Comparison of ENCODE assay signal across 14 cellular contexts in genomic region chr10:48209246-48209645, GRCh38.
A peak's percentile ranks its signal among the peaks of the same experiment; 100 is the strongest.
DNase-seq lines count a peak whose midpoint lies in the region; ATAC-seq and TF ChIP-seq lines count a peak whose summit lies in the region.
"Had no signal": no experiment of that assay in that cellular context is flagged by ENCODE, and none has a peak within 500 bp of the region (broad histone marks: within the 10 kb centered on the region; RNA-seq: fewer than 3 reads in every experiment).

No MANE protein-coding gene starts in this region.

- no TSS peak for BruUV-seq in Caco-2 (replicated peaks; lab: Mats Ljungman, UMichigan)

- no peaks in the 10 kb centered on the region for H3K9me3 ChIP-seq in Caco-2
- H3K9me3 ChIP-seq: SJCRH30 had no signal

- H3K36me3 Mint-ChIP-seq in Caco-2 (ENCODE audit: insufficient read depth, unreplicated experiment) = peaks cover 5% of the 10 kb centered on the region

- ATAC-seq in stimulated activated naive CD8-positive, alpha-beta T cell treated with anti-CD3 and anti-CD28 coated beads, Interleukin-15, Interleukin-2, amounts not matched to agents 100 U/mL and 50 U/mL, for 24 hours = no peak

- peak; percentile 33 for DNase-seq in EL
- peak; percentile 64 for DNase-seq in RPMI7951 (ENCODE audit: low read depth)
- peak; percentile 4 to 17 for DNase-seq in cardiac fibroblast (ENCODE audit: low read depth in 2 of 2)
- DNase-seq in kidney tubule cell (ENCODE audit: low spot score) = peak; percentile 45
- DNase-seq in Caco-2 = no peak
- DNase-seq in NCI-H748 (lab: John Stamatoyannopoulos, UW; ENCODE audit: unreplicated experiment) = no peak
- no peak for DNase-seq in stimulated activated naive CD8-positive, alpha-beta T cell treated with anti-CD3 and anti-CD28 coated beads, Interleukin-15, Interleukin-2, amounts not matched to agents 100 U/mL and 50 U/mL, for 24 hours
- no peak for DNase-seq in GM20000 (ENCODE audit: low spot score)
- DNase-seq: C1 segment of cervical spinal cord, MM.1S, NCI-H1092 treated with DMSO at 0.1 percent for 48 hours, NCI-H2081 treated with DMSO at 0.1 percent for 48 hours, NCI-H510A treated with DMSO at 0.1 percent for 48 hours, SJCRH30 had no signal

- peaks cover 16% of the 10 kb centered on the region for H3K27me3 Mint-ChIP-seq in Caco-2 (ENCODE audit: insufficient read depth, unreplicated experiment)

- H3K4me1 ChIP-seq in Caco-2 = no peaks in the 10 kb centered on the region
- H3K4me1 ChIP-seq: SJCRH30 had no signal

- no peak overlapping the region for H3K4me3 Mint-ChIP-seq in Caco-2 (ENCODE audit: unreplicated experiment)

- no peak overlapping the region for H3K27ac Mint-ChIP-seq in Caco-2 (ENCODE audit: unreplicated experiment)

- CTCF ChIA-PET in Caco-2 (lab: Charles Lee) = no interaction called here

- H3K27me3 ChIP-seq in Caco-2 (replicated peaks; ENCODE audit: control insufficient read depth, insufficient read depth, low read length) = peaks cover 2% of the 10 kb centered on the region; the same call in 1 of the 2 replicates
- H3K27me3 ChIP-seq: SJCRH30 had no signal

- intact Hi-C loops in Caco-2 (cut with micrococcal nuclease; ENCODE audit: unreplicated experiment) = no loop called here

- TF ChIP-seq CTCF in cardiac fibroblast (IDR thresholded peaks at IDR 0.05; ENCODE audit: low read depth, low read length) (no peak), Caco-2 (IDR thresholded peaks at IDR 0.05; ENCODE audit: insufficient read depth in 1 of 2, low read depth in 1 of 2, low read length in 1 of 2, severe bottlenecking in 1 of 2, unreplicated experiment in 1 of 2) (no peak), GM20000 (IDR thresholded peaks at IDR 0.05; ENCODE audit: extremely low read depth, missing control alignments) (no peak)

- POLR2A ChIA-PET in Caco-2 (lab: Charles Lee) = no interaction called here

- no peaks in the 10 kb centered on the region for H3K9me3 Mint-ChIP-seq in Caco-2 (ENCODE audit: unreplicated experiment)

- no peak overlapping the region for H3K4me3 ChIP-seq in cardiac fibroblast (replicated peaks in 1 of 2; ENCODE audit: low read depth in 2 of 2, low read length in 2 of 2)
- H3K4me3 ChIP-seq in Caco-2 (ENCODE audit: low read depth, low read length) = no peak overlapping the region
- H3K4me3 ChIP-seq: SJCRH30 had no signal

- H3K36me3 ChIP-seq in Caco-2 (ENCODE audit: control insufficient read depth, insufficient read depth, low read length) = no peaks in the 10 kb centered on the region
- H3K36me3 ChIP-seq: SJCRH30 had no signal

- H3K4me1 Mint-ChIP-seq in Caco-2 (ENCODE audit: low read depth, unreplicated experiment) = peaks cover 10% of the 10 kb centered on the region

Comparison
In these comparisons a context has a peak if more than half of its experiments do, and no peak if none do; other contexts are left out.
1. DNase-seq: peak in EL (single experiment), RPMI7951 (single experiment), cardiac fibroblast (2 of 2) and kidney tubule cell (single experiment); none in Caco-2 (0 of 2), NCI-H748 (single experiment), stimulated activated naive CD8-positive, alpha-beta T cell treated with anti-CD3 and anti-CD28 coated beads, Interleukin-15, Interleukin-2, amounts not matched to agents 100 U/mL and 50 U/mL, for 24 hours (single experiment) and GM20000 (single experiment).